Comparison of ENCODE assay signal across 24 cellular contexts in genomic region chr13:71374471-71375041, GRCh38.
A peak's percentile ranks its signal among the peaks of the same experiment; 100 is the strongest.
DNase-seq lines count a peak whose midpoint lies in the region; FAIRE-seq and TF ChIP-seq lines count a peak whose summit lies in the region.
"Had no signal": no experiment of that assay in that cellular context is flagged by ENCODE, and none has a peak within 500 bp of the region (broad histone marks: within the 10 kb centered on the region; RNA-seq: fewer than 3 reads in every experiment).

No MANE protein-coding gene starts in this region.

- no peak overlapping the region for H2AK5ac ChIP-seq in neuronal stem cell (ENCODE audit: low read depth, low read length)

- no peaks in the 10 kb centered on the region for H3K9me2 ChIP-seq in MM.1S (replicated peaks; ENCODE audit: insufficient read depth, low read length)

- H3K36me3 ChIP-seq in astrocyte (ENCODE audit: insufficient read depth, low read length) = no peaks in the 10 kb centered on the region
- no peaks in the 10 kb centered on the region for H3K36me3 ChIP-seq in neuronal stem cell (replicated peaks in 1 of 2; ENCODE audit: control insufficient read depth in 2 of 2, insufficient read depth in 2 of 2, low read length in 2 of 2)
- no peaks in the 10 kb centered on the region for H3K36me3 ChIP-seq in MM.1S (replicated peaks; ENCODE audit: insufficient read depth, low read length)
- H3K36me3 ChIP-seq: tibial artery had no signal

- no peak overlapping the region for H3K4me3 ChIP-seq in astrocyte (ENCODE audit: insufficient read depth, low read depth, low read length)
- H3K4me3 ChIP-seq in neuronal stem cell (ENCODE audit: low read length in 2 of 2) = peak overlapping the region in 1 of 2 donors; percentile 1
- H3K4me3 ChIP-seq in MM.1S (ENCODE audit: low read length) = no peak overlapping the region
- H3K4me3 ChIP-seq: PC-9, skin epidermis, tibial artery had no signal

- H3K79me1 ChIP-seq in neuronal stem cell (ENCODE audit: low read depth, low read length) = no peaks in the 10 kb centered on the region

- H3K14ac ChIP-seq in neuronal stem cell (ENCODE audit: low read length) = no peak overlapping the region

- no peak overlapping the region for H2BK120ac ChIP-seq in neuronal stem cell (ENCODE audit: low read depth, low read length)

- no peak overlapping the region for H4K91ac ChIP-seq in neuronal stem cell (ENCODE audit: low read depth, low read length, poor library complexity)

- no peak overlapping the region for H2BK15ac ChIP-seq in neuronal stem cell (ENCODE audit: low read length)

- no peaks in the 10 kb centered on the region for H3F3A ChIP-seq in MM.1S (ENCODE audit: insufficient read depth, low read length)

- H3K79me2 ChIP-seq in astrocyte (ENCODE audit: insufficient read depth, low read length) (no peaks in the 10 kb centered on the region), MM.1S (ENCODE audit: low read length) (no peaks in the 10 kb centered on the region)

- no peaks in the 10 kb centered on the region for H4K20me1 ChIP-seq in astrocyte (ENCODE audit: insufficient read depth, low read length)
- H4K20me1 ChIP-seq in MM.1S (ENCODE audit: insufficient read depth, low read length) = no peaks in the 10 kb centered on the region

- H2BK12ac ChIP-seq in neuronal stem cell (ENCODE audit: low read length) = no peak overlapping the region

- H3K27ac ChIP-seq in astrocyte (ENCODE audit: low read depth, low read length) (no peak overlapping the region), neuronal stem cell (replicated peaks; ENCODE audit: low read length) (no peak overlapping the region), MM.1S (ENCODE audit: low read length) (no peak overlapping the region)
- H3K27ac ChIP-seq: epithelial cell of prostate, PC-9, skin epidermis, tibial artery had no signal

- peaks cover 6% of the 10 kb centered on the region for H3K4me1 Mint-ChIP-seq in astrocyte (ENCODE audit: low read depth, unreplicated experiment)

- no peak overlapping the region for H3K4me3 Mint-ChIP-seq in astrocyte (ENCODE audit: unreplicated experiment)
- H3K4me3 Mint-ChIP-seq: activated CD4-positive, alpha-beta T cell treated with anti-CD3 and anti-CD28 coated beads, Interleukin-2, amount 10 ng/mL, durations not matched to agents 7 days and 5 days; activated T-cell treated with anti-CD3 and anti-CD28 coated beads, Interleukin-2, amount 50 U/mL, for 4 hours; brain; naive thymus-derived CD4-positive, alpha-beta T cell had no signal

- no peaks in the 10 kb centered on the region for H3K27me3 Mint-ChIP-seq in astrocyte (ENCODE audit: low read depth, unreplicated experiment)
- H3K27me3 Mint-ChIP-seq: activated CD4-positive, alpha-beta T cell treated with anti-CD3 and anti-CD28 coated beads, Interleukin-2, amount 10 ng/mL, durations not matched to agents 7 days and 5 days; brain; naive thymus-derived CD4-positive, alpha-beta T cell had no signal

- no peaks in the 10 kb centered on the region for H3K36me3 Mint-ChIP-seq in astrocyte (ENCODE audit: low read depth, unreplicated experiment)
- H3K36me3 Mint-ChIP-seq: brain; naive thymus-derived CD4-positive, alpha-beta T cell had no signal

- H3K27ac Mint-ChIP-seq in astrocyte (ENCODE audit: unreplicated experiment) = peak overlapping the region; percentile 3
- H3K27ac Mint-ChIP-seq: activated CD4-positive, alpha-beta T cell treated with anti-CD3 and anti-CD28 coated beads, Interleukin-2, amount 10 ng/mL, durations not matched to agents 7 days and 5 days; naive thymus-derived CD4-positive, alpha-beta T cell had no signal

- H2BK5ac ChIP-seq in neuronal stem cell (ENCODE audit: low read length) = no peak overlapping the region

- H3K27me3 ChIP-seq in astrocyte (ENCODE audit: insufficient read depth, low read length) (no peaks in the 10 kb centered on the region), neuronal stem cell (ENCODE audit: control insufficient read depth in 3 of 3, insufficient read depth in 3 of 3, low read depth in 1 of 3, low read length in 3 of 3) (no peaks in the 10 kb centered on the region), MM.1S (replicated peaks; ENCODE audit: insufficient read depth, low read length) (no peaks in the 10 kb centered on the region)
- H3K27me3 ChIP-seq: tibial artery had no signal

- H3K4me2 ChIP-seq in astrocyte (ENCODE audit: low read length) (no peak overlapping the region), neuronal stem cell (ENCODE audit: insufficient read depth, low read length, poor library complexity, severe bottlenecking) (no peak overlapping the region), MM.1S (ENCODE audit: low read depth, low read length) (no peak overlapping the region)
- H3K4me2 ChIP-seq: PC-9 had no signal

- H4K8ac ChIP-seq in neuronal stem cell (ENCODE audit: low read depth, low read length) = no peak overlapping the region

- WGBS in neuronal stem cell (ENCODE audit: extremely low coverage in 2 of 2, insufficient read length in 2 of 2, insufficient replicate concordance in 1 of 2), 2 donors = no CpG with 5 or more reads among the region's 3 CpGs

- H2AFZ ChIP-seq in astrocyte (ENCODE audit: low read depth, low read length) = no peak overlapping the region
- H2AFZ ChIP-seq in neuronal stem cell (ENCODE audit: low read length) = peak overlapping the region; percentile 78
- H2AFZ ChIP-seq in MM.1S (ENCODE audit: low read length) = no peak overlapping the region
- H2AFZ ChIP-seq: PC-9 had no signal

- H3K9ac ChIP-seq in astrocyte (ENCODE audit: low read length) = no peak overlapping the region
- H3K9ac ChIP-seq in neuronal stem cell (ENCODE audit: low read depth, low read length, poor library complexity) = no peak overlapping the region
- H3K9ac ChIP-seq in MM.1S (ENCODE audit: low read length) = no peak overlapping the region

- H3K18ac ChIP-seq in neuronal stem cell (ENCODE audit: low read length) = no peak overlapping the region

- DNase-seq in H4 (ENCODE audit: low spot score) (peak; percentile 9), astrocyte (ENCODE audit: low read depth) (no peak), iris pigment epithelial cell (ENCODE audit: low read depth) (peak; percentile 39), neuronal stem cell (ENCODE audit: low spot score) (no peak), NCI-H345 treated with DMSO at 0.1 percent for 48 hours (lab: John Stamatoyannopoulos, UW; ENCODE audit: unreplicated experiment) (no peak), MM.1S (no peak)
- DNase-seq in stimulated activated naive CD4-positive, alpha-beta T cell treated with Interleukin-2 at 50 U/mL for 16 hours (lab: John Stamatoyannopoulos, UW) = no peak
- DNase-seq: activated CD4-positive, alpha-beta T cell treated with anti-CD3 and anti-CD28 coated beads, Interleukin-2, amount 10 ng/mL, durations not matched to agents 7 days and 5 days; activated T-cell treated with anti-CD3 and anti-CD28 coated beads, Interleukin-2, amount 50 U/mL, for 4 hours; Kasumi-1; midbrain; naive thymus-derived CD4-positive, alpha-beta T cell; NCI-H1694; NCI-H510A treated with DMSO at 0.1 percent for 48 hours; NK-92 treated with Interleukin-12 subunit alpha and Interleukin-12 subunit beta, amount 100 ng/mL, for 24 hours; PC-9; SHP77; stimulated activated CD4-positive, alpha-beta T cell treated with anti-CD3 and anti-CD28 coated beads, Interleukin-2, amount 100 ng/mL, for 24 hours; tibial artery had no signal

- H3K23ac ChIP-seq in neuronal stem cell (ENCODE audit: low read depth, low read length, poor library complexity) = no peak overlapping the region

- no peaks in the 10 kb centered on the region for H3K9me3 Mint-ChIP-seq in astrocyte (ENCODE audit: unreplicated experiment)
- H3K9me3 Mint-ChIP-seq: activated CD4-positive, alpha-beta T cell treated with anti-CD3 and anti-CD28 coated beads, Interleukin-2, amount 10 ng/mL, durations not matched to agents 7 days and 5 days; activated T-cell treated with anti-CD3 and anti-CD28 coated beads, Interleukin-2, amount 50 U/mL, for 4 hours; brain had no signal

- H3K4ac ChIP-seq in neuronal stem cell (ENCODE audit: low read length) = no peak overlapping the region

- TF ChIP-seq CTCF in astrocyte (IDR thresholded peaks at IDR 0.05; ENCODE audit: insufficient read depth, low read depth, low read length) (no peak), MM.1S (IDR thresholded peaks at IDR 0.05; ENCODE audit: low read length) (no peak)

- no peak for FAIRE-seq in astrocyte (lab: Jason Lieb, UNC)
- FAIRE-seq: frontal cortex, GM18507 had no signal

- H3K9me3 ChIP-seq in astrocyte (ENCODE audit: insufficient read depth, low read depth, low read length) = no peaks in the 10 kb centered on the region
- H3K9me3 ChIP-seq in neuronal stem cell (replicated peaks in 1 of 2; ENCODE audit: control insufficient read depth in 2 of 2, insufficient read depth in 1 of 2, low read depth in 1 of 2, low read length in 2 of 2) = no peaks in the 10 kb centered on the region
- H3K9me3 ChIP-seq in MM.1S (replicated peaks; ENCODE audit: insufficient read depth, low read length) = no peaks in the 10 kb centered on the region
- H3K9me3 ChIP-seq: tibial artery had no signal

- H3K4me1 ChIP-seq in astrocyte (ENCODE audit: insufficient read depth, low read length) (no peaks in the 10 kb centered on the region), neuronal stem cell (ENCODE audit: control insufficient read depth in 2 of 2, insufficient read depth in 1 of 2, low read depth in 1 of 2, low read length in 2 of 2) (peaks cover 6 to 16% of the 10 kb centered on the region in 2 donors), MM.1S (ENCODE audit: low read length) (no peaks in the 10 kb centered on the region)
- H3K4me1 ChIP-seq: tibial artery had no signal

Comparison
In these comparisons a context has a peak if more than half of its experiments do, and no peak if none do; other contexts are left out.
1. DNase-seq: peak in H4 (single experiment) and iris pigment epithelial cell (single experiment); none in astrocyte (single experiment), neuronal stem cell (single experiment), stimulated activated naive CD4-positive, alpha-beta T cell treated with Interleukin-2 at 50 U/mL for 16 hours (single experiment), NCI-H345 treated with DMSO at 0.1 percent for 48 hours (single experiment) and MM.1S (single experiment).